In the genomic region with DNA sequence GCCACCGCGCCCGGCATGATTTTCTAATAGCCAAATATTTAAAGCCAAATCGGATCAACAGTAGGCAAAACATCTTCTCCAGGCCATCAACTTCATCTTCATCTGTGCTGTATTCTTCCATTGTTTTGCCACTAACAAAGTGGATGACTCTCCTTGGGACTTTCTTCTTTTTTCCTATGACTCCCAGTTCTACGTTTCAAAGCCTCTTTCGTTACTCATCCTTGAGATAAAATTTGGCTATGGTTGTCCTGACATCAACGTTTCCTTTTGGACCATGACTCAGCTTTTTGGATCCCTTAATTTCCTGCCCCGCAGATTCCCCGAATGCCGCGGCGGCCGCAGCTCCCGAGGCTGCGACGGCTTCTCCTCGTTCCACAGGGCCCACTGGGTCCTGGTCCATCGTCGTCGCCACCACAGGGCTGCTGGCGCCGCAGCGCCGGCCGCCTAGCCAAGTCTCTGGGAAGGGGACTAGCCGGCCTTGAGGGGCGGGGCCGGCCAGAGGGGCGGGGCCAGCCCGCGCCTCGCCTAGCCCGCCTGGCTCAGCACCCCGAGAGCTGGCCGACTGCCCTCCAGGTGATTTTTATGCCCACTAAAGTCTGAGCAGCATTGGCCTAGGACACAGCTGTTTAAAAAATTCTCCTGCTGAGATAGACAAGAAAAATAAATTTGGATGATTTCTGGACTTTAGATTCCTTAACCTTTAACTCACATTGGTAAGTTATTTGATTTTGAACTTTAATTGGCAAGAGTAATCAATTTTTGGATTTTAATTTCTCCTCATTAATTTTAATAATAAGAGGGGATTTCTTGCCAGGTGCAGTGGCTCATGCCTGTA, we compare ENCODE assay signal across 1 cellular context.
TF ChIP-seq lines count a peak whose summit lies in the region.

No MANE protein-coding gene starts in this region.

TF ChIP-seq in K562, 482 proteins besides CTCF, POLR2A, EP300 and RAD21 (continued from another document and continues in another):
- TF ChIP-seq FOXK2 (conservative IDR thresholded peaks at IDR 0.05 in 1 of 2, IDR thresholded peaks at IDR 0.05 in 1 of 2; ENCODE audit: low read depth in 2 of 2) (0 out of 4 replicates have a peak, but pooled peaks of 1 of the 2 experiments have one; percentile 16), ZC3H11A (IDR thresholded peaks at IDR 0.05; ENCODE audit: low read depth, low read length) (no peak), MEIS2 (IDR thresholded peaks at IDR 0.05; ENCODE audit: partially characterized antibody) (no peak), ZFPM2 (CRISPR knock-in tag; IDR thresholded peaks at IDR 0.05) (no peak), RUNX1 (IDR thresholded peaks at IDR 0.05; ENCODE audit: low read depth) (no peak), ETV6 (IDR thresholded peaks at IDR 0.05; ENCODE audit: borderline replicate concordance in 1 of 2, low read depth in 2 of 2, low read length in 1 of 2) (no peak), ETV6 (CRISPR knock-in tag; IDR thresholded peaks at IDR 0.05; ENCODE audit: borderline replicate concordance) (no peak), NBN (IDR thresholded peaks at IDR 0.05; ENCODE audit: low read depth) (peak; percentile 85; the same call in 1 of the 2 replicates), RBM25 (IDR thresholded peaks at IDR 0.05; ENCODE audit: low read depth, low read length, severe bottlenecking) (no peak), ZNF165 (CRISPR knock-in tag; IDR thresholded peaks at IDR 0.05; ENCODE audit: borderline replicate concordance) (no peak), ZNF140 (CRISPR knock-in tag; IDR thresholded peaks at IDR 0.05) (no peak), ZNF133 (CRISPR knock-in tag; IDR thresholded peaks at IDR 0.05) (no peak), FOXJ3 (CRISPR knock-in tag; IDR thresholded peaks at IDR 0.05) (no peak), ZNF311 (CRISPR knock-in tag; IDR thresholded peaks at IDR 0.05) (0 out of 2 replicates have a peak, but pooled peaks have one; percentile 60), ZC3H4 (CRISPR knock-in tag; IDR thresholded peaks at IDR 0.05; ENCODE audit: borderline replicate concordance) (no peak), NCOA2 (IDR thresholded peaks at IDR 0.05; ENCODE audit: partially characterized antibody in 2 of 2) (no peak), JUN (IDR thresholded peaks at IDR 0.05; ENCODE audit: borderline replicate concordance, low read depth, low read length) (peak; percentile 70), JUN (CRISPR knock-in tag; IDR thresholded peaks at IDR 0.05; ENCODE audit: borderline replicate concordance) (peak; percentile 87; the same call in 1 of the 2 replicates), BMI1 (IDR thresholded peaks at IDR 0.05; ENCODE audit: low read length) (no peak), TRIM28 (IDR thresholded peaks at IDR 0.05) (peak; percentile 54; the same call in 1 of the 2 replicates), CEBPB (tag; IDR thresholded peaks at IDR 0.05) (no peak), POLR2AphosphoS5 (IDR thresholded peaks at IDR 0.05; ENCODE audit: control insufficient read depth, insufficient read depth, low read depth, low read length) (peak; percentile 50; the same call in 1 of the 2 replicates), SMAD2 (IDR thresholded peaks at IDR 0.05; ENCODE audit: low read depth, low read length) (no peak), SP1 (CRISPR knock-in tag; IDR thresholded peaks at IDR 0.05) (peak; percentile 84; the same call in 1 of the 2 replicates), SMARCC2 (IDR thresholded peaks at IDR 0.05; ENCODE audit: low read depth) (peak; percentile 54), ZNF146 (CRISPR knock-in tag; IDR thresholded peaks at IDR 0.05; ENCODE audit: unreplicated experiment) (no peak), LEF1 (IDR thresholded peaks at IDR 0.05) (0 out of 2 replicates have a peak, but pooled peaks have one; percentile 48), NEUROD1 (IDR thresholded peaks at IDR 0.05; ENCODE audit: borderline replicate concordance, low read depth, low read length, partially characterized antibody) (no peak), CBX3 (IDR thresholded peaks at IDR 0.05; ENCODE audit: borderline replicate concordance in 1 of 2, low read length in 2 of 2) (peak in 1 of 2 experiments; percentile 52; a peak in 1 of 3 replicates), E2F3 (CRISPR knock-in tag; IDR thresholded peaks at IDR 0.05) (peak; percentile 73; the same call in 1 of the 2 replicates), ZNF79 (CRISPR knock-in tag; IDR thresholded peaks at IDR 0.05; ENCODE audit: low read depth) (no peak), TAF15 (IDR thresholded peaks at IDR 0.05; ENCODE audit: low read depth, low read length) (no peak), PHF8 (IDR thresholded peaks at IDR 0.05; ENCODE audit: borderline replicate concordance, low read length) (peak; percentile 48; the same call in 1 of the 2 replicates), ZNF3 (CRISPR knock-in tag; IDR thresholded peaks at IDR 0.05) (peak; percentile 36; the same call in 1 of the 2 replicates), DPF2 (IDR thresholded peaks at IDR 0.05) (peak; percentile 88), POU5F1 (IDR thresholded peaks at IDR 0.05; ENCODE audit: borderline replicate concordance, low read depth, low read length, partially characterized antibody) (no peak), WHSC1 (IDR thresholded peaks at IDR 0.05; ENCODE audit: low read length) (no peak)
- TF ChIP-seq, protein P1, sequence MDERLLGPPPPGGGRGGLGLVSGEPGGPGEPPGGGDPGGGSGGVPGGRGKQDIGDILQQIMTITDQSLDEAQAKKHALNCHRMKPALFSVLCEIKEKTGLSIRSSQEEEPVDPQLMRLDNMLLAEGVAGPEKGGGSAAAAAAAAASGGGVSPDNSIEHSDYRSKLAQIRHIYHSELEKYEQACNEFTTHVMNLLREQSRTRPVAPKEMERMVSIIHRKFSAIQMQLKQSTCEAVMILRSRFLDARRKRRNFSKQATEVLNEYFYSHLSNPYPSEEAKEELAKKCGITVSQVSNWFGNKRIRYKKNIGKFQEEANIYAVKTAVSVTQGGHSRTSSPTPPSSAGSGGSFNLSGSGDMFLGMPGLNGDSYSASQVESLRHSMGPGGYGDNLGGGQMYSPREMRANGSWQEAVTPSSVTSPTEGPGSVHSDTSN (CRISPR knock-in tag; IDR thresholded peaks at IDR 0.05; ENCODE audit: low read depth) = no peak
- TF ChIP-seq, protein P1 (tag; conservative IDR thresholded peaks at IDR 0.05; ENCODE audit: low read depth) = no peak
- TF ChIP-seq, protein P2, sequence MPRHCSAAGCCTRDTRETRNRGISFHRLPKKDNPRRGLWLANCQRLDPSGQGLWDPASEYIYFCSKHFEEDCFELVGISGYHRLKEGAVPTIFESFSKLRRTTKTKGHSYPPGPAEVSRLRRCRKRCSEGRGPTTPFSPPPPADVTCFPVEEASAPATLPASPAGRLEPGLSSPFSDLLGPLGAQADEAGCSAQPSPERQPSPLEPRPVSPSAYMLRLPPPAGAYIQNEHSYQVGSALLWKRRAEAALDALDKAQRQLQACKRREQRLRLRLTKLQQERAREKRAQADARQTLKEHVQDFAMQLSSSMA (CRISPR knock-in tag; IDR thresholded peaks at IDR 0.05) = no peak; the same call in 1 of the 2 replicates
- TF ChIP-seq, protein P3, sequence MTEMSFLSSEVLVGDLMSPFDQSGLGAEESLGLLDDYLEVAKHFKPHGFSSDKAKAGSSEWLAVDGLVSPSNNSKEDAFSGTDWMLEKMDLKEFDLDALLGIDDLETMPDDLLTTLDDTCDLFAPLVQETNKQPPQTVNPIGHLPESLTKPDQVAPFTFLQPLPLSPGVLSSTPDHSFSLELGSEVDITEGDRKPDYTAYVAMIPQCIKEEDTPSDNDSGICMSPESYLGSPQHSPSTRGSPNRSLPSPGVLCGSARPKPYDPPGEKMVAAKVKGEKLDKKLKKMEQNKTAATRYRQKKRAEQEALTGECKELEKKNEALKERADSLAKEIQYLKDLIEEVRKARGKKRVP (CRISPR knock-in tag; IDR thresholded peaks at IDR 0.05) = 0 out of 2 replicates have a peak, but pooled peaks have one; percentile 60
- TF ChIP-seq, protein P4, sequence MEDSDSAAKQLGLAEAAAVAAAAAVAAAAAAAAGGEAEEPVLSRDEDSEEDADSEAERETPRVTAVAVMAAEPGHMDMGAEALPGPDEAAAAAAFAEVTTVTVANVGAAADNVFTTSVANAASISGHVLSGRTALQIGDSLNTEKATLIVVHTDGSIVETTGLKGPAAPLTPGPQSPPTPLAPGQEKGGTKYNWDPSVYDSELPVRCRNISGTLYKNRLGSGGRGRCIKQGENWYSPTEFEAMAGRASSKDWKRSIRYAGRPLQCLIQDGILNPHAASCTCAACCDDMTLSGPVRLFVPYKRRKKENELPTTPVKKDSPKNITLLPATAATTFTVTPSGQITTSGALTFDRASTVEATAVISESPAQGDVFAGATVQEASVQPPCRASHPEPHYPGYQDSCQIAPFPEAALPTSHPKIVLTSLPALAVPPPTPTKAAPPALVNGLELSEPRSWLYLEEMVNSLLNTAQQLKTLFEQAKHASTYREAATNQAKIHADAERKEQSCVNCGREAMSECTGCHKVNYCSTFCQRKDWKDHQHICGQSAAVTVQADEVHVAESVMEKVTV (CRISPR knock-in tag; IDR thresholded peaks at IDR 0.05) = no peak
- TF ChIP-seq, protein P5, sequence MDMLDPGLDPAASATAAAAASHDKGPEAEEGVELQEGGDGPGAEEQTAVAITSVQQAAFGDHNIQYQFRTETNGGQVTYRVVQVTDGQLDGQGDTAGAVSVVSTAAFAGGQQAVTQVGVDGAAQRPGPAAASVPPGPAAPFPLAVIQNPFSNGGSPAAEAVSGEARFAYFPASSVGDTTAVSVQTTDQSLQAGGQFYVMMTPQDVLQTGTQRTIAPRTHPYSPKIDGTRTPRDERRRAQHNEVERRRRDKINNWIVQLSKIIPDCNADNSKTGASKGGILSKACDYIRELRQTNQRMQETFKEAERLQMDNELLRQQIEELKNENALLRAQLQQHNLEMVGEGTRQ (CRISPR knock-in tag; IDR thresholded peaks at IDR 0.05) = no peak
- TF ChIP-seq, protein P6, sequence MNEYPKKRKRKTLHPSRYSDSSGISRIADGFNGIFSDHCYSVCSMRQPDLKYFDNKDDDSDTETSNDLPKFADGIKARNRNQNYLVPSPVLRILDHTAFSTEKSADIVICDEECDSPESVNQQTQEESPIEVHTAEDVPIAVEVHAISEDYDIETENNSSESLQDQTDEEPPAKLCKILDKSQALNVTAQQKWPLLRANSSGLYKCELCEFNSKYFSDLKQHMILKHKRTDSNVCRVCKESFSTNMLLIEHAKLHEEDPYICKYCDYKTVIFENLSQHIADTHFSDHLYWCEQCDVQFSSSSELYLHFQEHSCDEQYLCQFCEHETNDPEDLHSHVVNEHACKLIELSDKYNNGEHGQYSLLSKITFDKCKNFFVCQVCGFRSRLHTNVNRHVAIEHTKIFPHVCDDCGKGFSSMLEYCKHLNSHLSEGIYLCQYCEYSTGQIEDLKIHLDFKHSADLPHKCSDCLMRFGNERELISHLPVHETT (CRISPR knock-in tag; conservative IDR thresholded peaks at IDR 0.05 in 1 of 2, IDR thresholded peaks at IDR 0.05 in 1 of 2) = peak in 1 of 2 experiments; percentile 20; a peak in 1 of 4 replicates
- TF ChIP-seq, protein P7, sequence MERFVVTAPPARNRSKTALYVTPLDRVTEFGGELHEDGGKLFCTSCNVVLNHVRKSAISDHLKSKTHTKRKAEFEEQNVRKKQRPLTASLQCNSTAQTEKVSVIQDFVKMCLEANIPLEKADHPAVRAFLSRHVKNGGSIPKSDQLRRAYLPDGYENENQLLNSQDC (CRISPR knock-in tag; IDR thresholded peaks at IDR 0.05) = no peak; the same call in 1 of the 2 replicates
- TF ChIP-seq, protein P8, sequence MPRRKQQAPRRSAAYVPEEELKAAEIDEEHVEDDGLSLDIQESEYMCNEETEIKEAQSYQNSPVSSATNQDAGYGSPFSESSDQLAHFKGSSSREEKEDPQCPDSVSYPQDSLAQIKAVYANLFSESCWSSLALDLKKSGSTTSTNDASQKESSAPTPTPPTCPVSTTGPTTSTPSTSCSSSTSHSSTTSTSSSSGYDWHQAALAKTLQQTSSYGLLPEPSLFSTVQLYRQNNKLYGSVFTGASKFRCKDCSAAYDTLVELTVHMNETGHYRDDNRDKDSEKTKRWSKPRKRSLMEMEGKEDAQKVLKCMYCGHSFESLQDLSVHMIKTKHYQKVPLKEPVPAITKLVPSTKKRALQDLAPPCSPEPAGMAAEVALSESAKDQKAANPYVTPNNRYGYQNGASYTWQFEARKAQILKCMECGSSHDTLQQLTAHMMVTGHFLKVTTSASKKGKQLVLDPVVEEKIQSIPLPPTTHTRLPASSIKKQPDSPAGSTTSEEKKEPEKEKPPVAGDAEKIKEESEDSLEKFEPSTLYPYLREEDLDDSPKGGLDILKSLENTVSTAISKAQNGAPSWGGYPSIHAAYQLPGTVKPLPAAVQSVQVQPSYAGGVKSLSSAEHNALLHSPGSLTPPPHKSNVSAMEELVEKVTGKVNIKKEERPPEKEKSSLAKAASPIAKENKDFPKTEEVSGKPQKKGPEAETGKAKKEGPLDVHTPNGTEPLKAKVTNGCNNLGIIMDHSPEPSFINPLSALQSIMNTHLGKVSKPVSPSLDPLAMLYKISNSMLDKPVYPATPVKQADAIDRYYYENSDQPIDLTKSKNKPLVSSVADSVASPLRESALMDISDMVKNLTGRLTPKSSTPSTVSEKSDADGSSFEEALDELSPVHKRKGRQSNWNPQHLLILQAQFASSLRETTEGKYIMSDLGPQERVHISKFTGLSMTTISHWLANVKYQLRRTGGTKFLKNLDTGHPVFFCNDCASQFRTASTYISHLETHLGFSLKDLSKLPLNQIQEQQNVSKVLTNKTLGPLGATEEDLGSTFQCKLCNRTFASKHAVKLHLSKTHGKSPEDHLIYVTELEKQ (CRISPR knock-in tag; IDR thresholded peaks at IDR 0.05) = 0 out of 2 replicates have a peak, but pooled peaks have one; percentile 34
- TF ChIP-seq, protein P9, sequence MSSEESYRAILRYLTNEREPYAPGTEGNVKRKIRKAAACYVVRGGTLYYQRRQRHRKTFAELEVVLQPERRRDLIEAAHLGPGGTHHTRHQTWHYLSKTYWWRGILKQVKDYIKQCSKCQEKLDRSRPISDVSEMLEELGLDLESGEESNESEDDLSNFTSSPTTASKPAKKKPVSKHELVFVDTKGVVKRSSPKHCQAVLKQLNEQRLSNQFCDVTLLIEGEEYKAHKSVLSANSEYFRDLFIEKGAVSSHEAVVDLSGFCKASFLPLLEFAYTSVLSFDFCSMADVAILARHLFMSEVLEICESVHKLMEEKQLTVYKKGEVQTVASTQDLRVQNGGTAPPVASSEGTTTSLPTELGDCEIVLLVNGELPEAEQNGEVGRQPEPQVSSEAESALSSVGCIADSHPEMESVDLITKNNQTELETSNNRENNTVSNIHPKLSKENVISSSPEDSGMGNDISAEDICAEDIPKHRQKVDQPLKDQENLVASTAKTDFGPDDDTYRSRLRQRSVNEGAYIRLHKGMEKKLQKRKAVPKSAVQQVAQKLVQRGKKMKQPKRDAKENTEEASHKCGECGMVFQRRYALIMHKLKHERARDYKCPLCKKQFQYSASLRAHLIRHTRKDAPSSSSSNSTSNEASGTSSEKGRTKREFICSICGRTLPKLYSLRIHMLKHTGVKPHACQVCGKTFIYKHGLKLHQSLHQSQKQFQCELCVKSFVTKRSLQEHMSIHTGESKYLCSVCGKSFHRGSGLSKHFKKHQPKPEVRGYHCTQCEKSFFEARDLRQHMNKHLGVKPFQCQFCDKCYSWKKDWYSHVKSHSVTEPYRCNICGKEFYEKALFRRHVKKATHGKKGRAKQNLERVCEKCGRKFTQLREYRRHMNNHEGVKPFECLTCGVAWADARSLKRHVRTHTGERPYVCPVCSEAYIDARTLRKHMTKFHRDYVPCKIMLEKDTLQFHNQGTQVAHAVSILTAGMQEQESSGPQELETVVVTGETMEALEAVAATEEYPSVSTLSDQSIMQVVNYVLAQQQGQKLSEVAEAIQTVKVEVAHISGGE (CRISPR knock-in tag; IDR thresholded peaks at IDR 0.05) = no peak
